In genomic region chr10:97731346-97732051, GRCh38 we compare ENCODE assay signal across 1 cellular context.
TF ChIP-seq lines count a peak whose summit lies in the region.

No MANE protein-coding gene starts in this region.

TF ChIP-seq in HepG2, 621 proteins besides CTCF, POLR2A, EP300 and RAD21:
- TF ChIP-seq ERF (CRISPR knock-in tag; IDR thresholded peaks at IDR 0.05) = peak; percentile 59; the same call in 1 of the 2 replicates
- TF ChIP-seq, protein P1, sequence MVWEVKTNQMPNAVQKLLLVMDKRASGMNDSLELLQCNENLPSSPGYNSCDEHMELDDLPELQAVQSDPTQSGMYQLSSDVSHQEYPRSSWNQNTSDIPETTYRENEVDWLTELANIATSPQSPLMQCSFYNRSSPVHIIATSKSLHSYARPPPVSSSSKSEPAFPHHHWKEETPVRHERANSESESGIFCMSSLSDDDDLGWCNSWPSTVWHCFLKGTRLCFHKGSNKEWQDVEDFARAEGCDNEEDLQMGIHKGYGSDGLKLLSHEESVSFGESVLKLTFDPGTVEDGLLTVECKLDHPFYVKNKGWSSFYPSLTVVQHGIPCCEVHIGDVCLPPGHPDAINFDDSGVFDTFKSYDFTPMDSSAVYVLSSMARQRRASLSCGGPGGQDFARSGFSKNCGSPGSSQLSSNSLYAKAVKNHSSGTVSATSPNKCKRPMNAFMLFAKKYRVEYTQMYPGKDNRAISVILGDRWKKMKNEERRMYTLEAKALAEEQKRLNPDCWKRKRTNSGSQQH (CRISPR knock-in tag; IDR thresholded peaks at IDR 0.05; ENCODE audit: low read depth) = no peak
- TF ChIP-seq ZNF292 (CRISPR knock-in tag; IDR thresholded peaks at IDR 0.05; ENCODE audit: borderline replicate concordance, low read depth) = no peak
- TF ChIP-seq RXRB (CRISPR knock-in tag; IDR thresholded peaks at IDR 0.05; ENCODE audit: borderline replicate concordance) = 0 out of 2 replicates have a peak, but pooled peaks have one; percentile 12
- no peak for TF ChIP-seq ZNF251 (CRISPR knock-in tag; IDR thresholded peaks at IDR 0.05)
- peak; percentile 41; the same call in 1 of the 2 replicates for TF ChIP-seq IRF2 (CRISPR knock-in tag; IDR thresholded peaks at IDR 0.05)
- TF ChIP-seq FOXK1 (CRISPR knock-in tag; IDR thresholded peaks at IDR 0.05; ENCODE audit: borderline replicate concordance, low read depth) = peak; percentile 6; the same call in 1 of the 2 replicates
- peak; percentile 94 for TF ChIP-seq STAG1 (CRISPR knock-in tag; IDR thresholded peaks at IDR 0.05)
- TF ChIP-seq, protein P2, sequence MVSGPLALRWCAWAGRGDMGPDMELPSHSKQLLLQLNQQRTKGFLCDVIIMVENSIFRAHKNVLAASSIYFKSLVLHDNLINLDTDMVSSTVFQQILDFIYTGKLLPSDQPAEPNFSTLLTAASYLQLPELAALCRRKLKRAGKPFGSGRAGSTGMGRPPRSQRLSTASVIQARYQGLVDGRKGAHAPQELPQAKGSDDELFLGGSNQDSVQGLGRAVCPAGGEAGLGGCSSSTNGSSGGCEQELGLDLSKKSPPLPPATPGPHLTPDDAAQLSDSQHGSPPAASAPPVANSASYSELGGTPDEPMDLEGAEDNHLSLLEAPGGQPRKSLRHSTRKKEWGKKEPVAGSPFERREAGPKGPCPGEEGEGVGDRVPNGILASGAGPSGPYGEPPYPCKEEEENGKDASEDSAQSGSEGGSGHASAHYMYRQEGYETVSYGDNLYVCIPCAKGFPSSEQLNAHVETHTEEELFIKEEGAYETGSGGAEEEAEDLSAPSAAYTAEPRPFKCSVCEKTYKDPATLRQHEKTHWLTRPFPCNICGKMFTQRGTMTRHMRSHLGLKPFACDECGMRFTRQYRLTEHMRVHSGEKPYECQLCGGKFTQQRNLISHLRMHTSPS (CRISPR knock-in tag; IDR thresholded peaks at IDR 0.05; ENCODE audit: low read depth) = no peak
- TF ChIP-seq NCOA5 (CRISPR knock-in tag; IDR thresholded peaks at IDR 0.05) = no peak
- no peak for TF ChIP-seq MXD1 (CRISPR knock-in tag; IDR thresholded peaks at IDR 0.05)
- peak; percentile 40; the same call in 1 of the 2 replicates for TF ChIP-seq THAP11 (CRISPR knock-in tag; IDR thresholded peaks at IDR 0.05)
- TF ChIP-seq SMC3 (IDR thresholded peaks at IDR 0.05; ENCODE audit: low read length) = peak; percentile 95
- peak; percentile 78 for TF ChIP-seq TEAD3 (CRISPR knock-in tag; optimal IDR thresholded peaks at IDR 0.05; ENCODE audit: borderline replicate concordance)
